In the genomic region with DNA sequence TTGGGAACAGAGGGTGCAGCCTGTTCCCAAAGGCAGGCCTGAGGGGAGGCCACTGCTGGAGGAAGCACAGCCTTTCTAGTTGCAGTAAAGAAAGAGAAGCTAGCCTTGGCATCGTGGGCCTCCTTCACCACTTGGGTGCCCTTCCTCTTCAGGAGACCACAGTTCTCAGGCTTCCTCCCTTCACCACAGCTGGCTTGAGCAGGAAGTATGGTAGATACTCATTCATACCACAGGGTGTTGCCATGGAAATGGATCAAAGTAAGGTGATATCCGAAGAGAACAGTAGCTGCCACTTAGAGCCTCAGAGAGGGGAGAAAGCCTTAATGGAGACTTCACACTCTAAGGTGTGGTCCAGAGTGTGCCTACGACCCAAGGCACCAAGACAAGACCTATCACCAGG, we compare ENCODE assay signal across 8 cellular contexts.
DNase-seq lines count a peak whose midpoint lies in the region; ATAC-seq and FAIRE-seq lines count a peak whose summit lies in the region.

No MANE protein-coding gene starts in this region.

- H3K27ac ChIP-seq in BLaER1: peak overlapping the region; percentile 88
- no peak overlapping the region for H3K27ac ChIP-seq in small intestine (ENCODE audit: low read depth in 1 of 2, low read length in 1 of 2)

- peaks cover 49% of the 10 kb centered on the region for H3K4me1 Mint-ChIP-seq in activated CD4-positive, alpha-beta T cell treated with anti-CD3 and anti-CD28 coated beads, Interleukin-2, amount 10 ng/mL, durations not matched to agents 24 days and 14 days

- H3K4me2 ChIP-seq in BLaER1: peak overlapping the region; percentile 84

- peaks cover 8% of the 10 kb centered on the region; the same call in 1 of the 2 replicates for H3K9me3 ChIP-seq in BLaER1
- H3K9me3 ChIP-seq in small intestine (ENCODE audit: control insufficient read depth, low read depth): no peaks in the 10 kb centered on the region

- intact Hi-C loops in activated CD4-positive, alpha-beta T cell treated with anti-CD3 and anti-CD28 coated beads, Interleukin-2, amount 10 ng/mL, durations not matched to agents 24 days and 14 days (cut with micrococcal nuclease): loop anchor here (1.0 kb wide), 1 partner anchor 15 kb away; no protein-coding TSS in a partner anchor

- H3K4me3 ChIP-seq in BLaER1 (peak overlapping the region; percentile 48), small intestine (ENCODE audit: low read depth in 1 of 2, low read length in 2 of 2) (no peak overlapping the region)

- peak; percentile 94 for DNase-seq in activated CD4-positive, alpha-beta T cell treated with anti-CD3 and anti-CD28 coated beads, Interleukin-2, amount 10 ng/mL, durations not matched to agents 24 days and 14 days
- DNase-seq in small intestine (peak; percentile 33), iPS-NIHi7 (ENCODE audit: extremely low spot score) (no peak), inferior parietal cortex (ENCODE audit: extremely low spot score) (no peak), AG08396 (ENCODE audit: low spot score) (no peak)

- H3K27me3 ChIP-seq in BLaER1: no peaks in the 10 kb centered on the region
- H3K27me3 ChIP-seq in small intestine (ENCODE audit: control insufficient read depth in 2 of 2, insufficient read depth in 2 of 2, low read length in 2 of 2): no peaks in the 10 kb centered on the region

- H3K9ac ChIP-seq in BLaER1: peak overlapping the region; percentile 48

- H3K36me3 ChIP-seq in BLaER1: no peaks in the 10 kb centered on the region
- H3K36me3 ChIP-seq in small intestine (ENCODE audit: control insufficient read depth in 2 of 2, insufficient read depth in 2 of 2, low read length in 2 of 2): no peaks in the 10 kb centered on the region

- H3K9me3 Mint-ChIP-seq in activated CD4-positive, alpha-beta T cell treated with anti-CD3 and anti-CD28 coated beads, Interleukin-2, amount 10 ng/mL, durations not matched to agents 24 days and 14 days: peaks cover 8% of the 10 kb centered on the region

- peaks cover 2% of the 10 kb centered on the region for H3K36me3 Mint-ChIP-seq in activated CD4-positive, alpha-beta T cell treated with anti-CD3 and anti-CD28 coated beads, Interleukin-2, amount 10 ng/mL, durations not matched to agents 24 days and 14 days (ENCODE audit: low read depth)

- no peaks in the 10 kb centered on the region for H4K20me1 ChIP-seq in BLaER1

- WGBS in small intestine, 3 donors: 58 to 66% (median 60%) methylated on average over 3 of the region's 3 CpGs

- peak overlapping the region; percentile 60 for H3K4me3 Mint-ChIP-seq in activated CD4-positive, alpha-beta T cell treated with anti-CD3 and anti-CD28 coated beads, Interleukin-2, amount 10 ng/mL, durations not matched to agents 24 days and 14 days

- ATAC-seq in GM19455 (IDR thresholded peaks at IDR 0.05; ENCODE audit: unreplicated experiment) (peak; percentile 62), HG03520 (IDR thresholded peaks at IDR 0.05; ENCODE audit: unreplicated experiment) (peak; percentile 60)

- no peaks in the 10 kb centered on the region for H3K27me3 Mint-ChIP-seq in activated CD4-positive, alpha-beta T cell treated with anti-CD3 and anti-CD28 coated beads, Interleukin-2, amount 10 ng/mL, durations not matched to agents 24 days and 14 days

- FAIRE-seq in small intestine (lab: Jason Lieb, UNC): no peak

- peaks cover 64% of the 10 kb centered on the region for H3K4me1 ChIP-seq in BLaER1
- H3K4me1 ChIP-seq in small intestine (ENCODE audit: control insufficient read depth in 2 of 2, insufficient read depth in 1 of 2, low read depth in 1 of 2, low read length in 1 of 2): no peaks in the 10 kb centered on the region

- peak overlapping the region; percentile 89 for H3K27ac Mint-ChIP-seq in activated CD4-positive, alpha-beta T cell treated with anti-CD3 and anti-CD28 coated beads, Interleukin-2, amount 10 ng/mL, durations not matched to agents 24 days and 14 days

Comparison
In these comparisons a context has a peak if more than half of its experiments do, and no peak if none do; other contexts are left out.
1. DNase-seq: peak in activated CD4-positive, alpha-beta T cell treated with anti-CD3 and anti-CD28 coated beads, Interleukin-2, amount 10 ng/mL, durations not matched to agents 24 days and 14 days (single experiment) and small intestine (single experiment); none in iPS-NIHi7 (single experiment), inferior parietal cortex (single experiment) and AG08396 (single experiment).